8 cellular contexts compared by ENCODE assay signal in the genomic region with DNA sequence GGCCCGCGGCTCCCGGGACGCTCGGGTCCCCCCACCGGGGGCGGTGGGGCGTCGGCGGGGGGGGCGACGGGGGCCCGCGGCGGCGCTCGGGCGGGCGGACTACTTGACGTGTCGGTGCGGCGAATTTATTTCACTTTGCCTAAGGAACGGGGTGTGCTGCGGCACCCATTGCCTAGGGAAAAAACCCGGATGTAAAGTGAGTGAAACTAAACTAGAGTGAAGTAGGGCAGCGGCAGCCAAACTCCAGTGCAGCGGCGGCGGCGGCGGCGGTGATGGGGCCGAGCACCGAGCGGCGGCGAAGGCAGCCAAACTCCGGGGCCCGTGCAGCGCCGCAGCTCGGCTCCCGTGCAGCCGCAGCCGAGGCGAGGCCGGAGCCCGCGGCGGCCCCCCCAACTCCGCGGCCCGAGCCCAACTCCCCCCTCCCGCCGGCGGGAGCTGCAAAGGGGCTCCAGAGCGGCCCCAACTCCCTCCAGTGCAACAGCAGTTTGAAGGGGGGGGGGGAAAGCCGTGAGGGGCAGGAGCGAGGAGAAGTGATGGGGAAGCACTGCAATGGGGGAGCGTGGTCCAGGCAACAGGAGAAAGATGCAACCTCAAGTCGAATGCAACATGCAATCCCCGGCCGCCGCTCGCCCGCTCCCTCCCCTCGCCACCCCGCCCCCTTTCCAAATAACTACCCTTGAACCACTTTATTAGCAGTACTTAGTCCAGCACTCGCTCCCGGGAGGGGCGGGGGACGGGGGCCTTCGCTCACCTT. TPM values are rescaled to one million over a fixed set of nuclear protein-coding genes. Genes with fewer than 3 reads are reported as not detected.
DNase-seq lines count a peak whose midpoint lies in the region; ATAC-seq and TF ChIP-seq lines count a peak whose summit lies in the region.

No MANE protein-coding gene starts in this region.

- no peaks in the 10 kb centered on the region for H3K9me3 ChIP-seq in colonic mucosa

- no peaks in the 10 kb centered on the region for H3K27me3 ChIP-seq in colonic mucosa

- no peaks in the 10 kb centered on the region for H3K4me1 ChIP-seq in colonic mucosa

- DNase-seq in AG20443 (ENCODE audit: low spot score) = peak; percentile 76
- DNase-seq in NCI-H460 (ENCODE audit: extremely low read depth, low read depth) = peak; percentile 81
- DNase-seq in activated CD4-positive, alpha-beta T cell treated with anti-CD3 and anti-CD28 coated beads for 4 hours = peak; percentile 68 to 74
- peak; percentile 83 for DNase-seq in colonic mucosa
- peak; percentile 84 for DNase-seq in left lobe of liver (ENCODE audit: low spot score)
- peak; percentile 72 for DNase-seq in stimulated activated CD4-positive, alpha-beta T cell treated with anti-CD3 and anti-CD28 coated beads, Interleukin-2, amount 100 ng/mL, for 24 hours

- H3K27ac ChIP-seq in colonic mucosa = peak overlapping the region; percentile 92

- peak overlapping the region; percentile 76 to 88 for H3K9ac ChIP-seq in colonic mucosa (ENCODE audit: low read depth in 2 of 2, low read length in 2 of 2)

- peak overlapping the region; percentile 58 for H3K4me3 ChIP-seq in colonic mucosa

- no peaks in the 10 kb centered on the region for H3K36me3 ChIP-seq in colonic mucosa

- intact Hi-C loops in colonic mucosa (cut with DNase I) = loop anchor here (10.0 kb wide), 1 partner anchor 113 kb away; no protein-coding TSS in a partner anchor

- ATAC-seq in GM19043 (IDR thresholded peaks at IDR 0.05; ENCODE audit: low read depth, unreplicated experiment) = peak; percentile 30
- ATAC-seq in HG03342 (IDR thresholded peaks at IDR 0.05; ENCODE audit: unreplicated experiment) = peak; percentile 36
- ATAC-seq in left lobe of liver = peak; percentile 67

- TF ChIP-seq CTCF in colonic mucosa (IDR thresholded peaks at IDR 0.05) = no peak

RNA-seq across cellular contexts. Expression of a gene that starts 0.6 kb away (rescaled TPM):
- total RNA-seq in NCI-H460 (2014; rRNA removed; shearing (Covaris generic)) = 12.6 and 16.1 TPM in 2 replicates
- 4.6 and 9.7 TPM in 2 replicates for polyA plus RNA-seq in NCI-H460 (2014; cell fraction: nucleus; rRNA removed)
- total RNA-seq in colonic mucosa (10 to 100 TPM; 17.0 to 19.1 TPM), left lobe of liver (8.2 TPM)

Comparison
In these comparisons a context has a peak if more than half of its experiments do, and no peak if none do; other contexts are left out.
1. Peak in every context shown above with its lines: DNase-seq, ATAC-seq, H3K4me3 ChIP-seq and H3K27ac ChIP-seq.